ENCODE assay signal across 8 cellular contexts in genomic region chr17:78828470-78829185, GRCh38. TPM values are rescaled to one million over a fixed set of nuclear protein-coding genes. Genes with fewer than 3 reads are reported as not detected.
DNase-seq lines count a peak whose midpoint lies in the region; ATAC-seq, FAIRE-seq and TF ChIP-seq lines count a peak whose summit lies in the region.
"Had no signal": no experiment of that assay in that cellular context is flagged by ENCODE, and none has a peak within 500 bp of the region (broad histone marks: within the 10 kb centered on the region; RNA-seq: fewer than 3 reads in every experiment).

No MANE protein-coding gene starts in this region.

- peaks cover 25% of the 10 kb centered on the region; the same call in 1 of the 2 replicates for H3K79me2 ChIP-seq in DND-41 (ENCODE audit: insufficient read depth, low read length)

- no peaks in the 10 kb centered on the region for H3K4me1 ChIP-seq in DND-41 (ENCODE audit: insufficient read depth, low read length)

- H3K36me3 Mint-ChIP-seq in activated naive CD4-positive, alpha-beta T cell treated with anti-CD3 and anti-CD28 coated beads, Interleukin-2, amount 50 U/mL, for 72 hours: peaks cover 24 to 38% of the 10 kb centered on the region in 2 donors
- H3K36me3 Mint-ChIP-seq in mesothelial cell of epicardium: peaks cover 49% of the 10 kb centered on the region

- H3K4me3 Mint-ChIP-seq in mesothelial cell of epicardium: no peak overlapping the region

- ATAC-seq in DND-41 (ENCODE audit: insufficient read depth, low read depth): no peak
- ATAC-seq in activated naive CD4-positive, alpha-beta T cell treated with anti-CD3 and anti-CD28 coated beads, Interleukin-2, amount 50 U/mL, for 72 hours: peak; percentile 49 to 59
- ATAC-seq: left lobe of liver had no signal

- no peak overlapping the region for H2AFZ ChIP-seq in DND-41 (ENCODE audit: low read depth, low read length)

- no peaks in the 10 kb centered on the region for H3K9me3 Mint-ChIP-seq in activated naive CD4-positive, alpha-beta T cell treated with anti-CD3 and anti-CD28 coated beads, Interleukin-2, amount 50 U/mL, for 72 hours
- no peaks in the 10 kb centered on the region for H3K9me3 Mint-ChIP-seq in mesothelial cell of epicardium

- H3K27ac Mint-ChIP-seq in activated naive CD4-positive, alpha-beta T cell treated with anti-CD3 and anti-CD28 coated beads, Interleukin-2, amount 50 U/mL, for 72 hours: peak overlapping the region in 1 of 2 donors; percentile 29
- no peak overlapping the region for H3K27ac Mint-ChIP-seq in mesothelial cell of epicardium

- DNase-seq in DND-41: no peak
- peak; percentile 48 for DNase-seq in HTR-8/SVneo (ENCODE audit: insufficient read length, low spot score)
- DNase-seq in activated naive CD4-positive, alpha-beta T cell treated with anti-CD3 and anti-CD28 coated beads, Interleukin-2, amount 50 U/mL, for 72 hours (ENCODE audit: low spot score in 2 of 2): no peak
- DNase-seq in myocyte (ENCODE audit: low read depth): peak; percentile 44
- DNase-seq in mesothelial cell of epicardium (ENCODE audit: low spot score in 2 of 2, unreplicated experiment in 2 of 2): no peak
- DNase-seq in DMS153 (lab: John Stamatoyannopoulos, UW): no peak
- DNase-seq in GM19240 (ENCODE audit: insufficient read length, low spot score): no peak

- H3K36me3 ChIP-seq in DND-41 (ENCODE audit: insufficient read depth, low read length): peaks cover 99% of the 10 kb centered on the region

- H3K4me1 Mint-ChIP-seq in mesothelial cell of epicardium: no peaks in the 10 kb centered on the region

- peaks cover 38% of the 10 kb centered on the region; the same call in 1 of the 2 replicates for H4K20me1 ChIP-seq in DND-41 (ENCODE audit: insufficient read depth, low read length)

- H3K27me3 Mint-ChIP-seq in mesothelial cell of epicardium (ENCODE audit: low read depth): no peaks in the 10 kb centered on the region

- no peak for FAIRE-seq in HTR-8/SVneo (lab: Jason Lieb, UNC)

- H3K4me3 ChIP-seq in DND-41 (ENCODE audit: low read depth in 1 of 2, low read length in 2 of 2): no peak overlapping the region

- peak; percentile 19 for TF ChIP-seq CTCF in DND-41 (IDR thresholded peaks at IDR 0.05; ENCODE audit: borderline replicate concordance, extremely low read depth, low read length, poor library complexity, severe bottlenecking)
- TF ChIP-seq CTCF in mesothelial cell of epicardium (IDR thresholded peaks at IDR 0.05; ENCODE audit: unreplicated experiment): no peak

- H3K4me2 ChIP-seq in DND-41 (ENCODE audit: insufficient read depth, low read length): no peak overlapping the region

- H3K9ac ChIP-seq in DND-41 (ENCODE audit: low read depth, low read length): no peak overlapping the region

- no peak overlapping the region for H3K27ac ChIP-seq in DND-41 (ENCODE audit: low read length)

- no peaks in the 10 kb centered on the region for H3K27me3 ChIP-seq in DND-41 (ENCODE audit: insufficient read depth, low read length, poor library complexity)

- H3K9me3 ChIP-seq in DND-41 (ENCODE audit: insufficient read depth, low read length, severe bottlenecking): no peaks in the 10 kb centered on the region

RNA-seq across cellular contexts. Expression of gene USP36, which starts 12.0 kb away (rescaled TPM):
- 10 to 100 TPM; 82.2 to 88.1 TPM for total RNA-seq in activated naive CD4-positive, alpha-beta T cell treated with anti-CD3 and anti-CD28 coated beads, Interleukin-2, amount 50 U/mL, for 72 hours
- 24.5 and 29.7 TPM in 2 replicates for total RNA-seq in myocyte
- polyA plus RNA-seq in myocyte (2012): 38.0 TPM
- 62.0 to 63.0 TPM (median 62.5 TPM) in 3 replicates for total RNA-seq in mesothelial cell of epicardium

RNA-seq across cellular contexts. Expression of gene CYTH1, which starts 46.6 kb away (rescaled TPM):
- 100 to 1,000 TPM in 1 of 2 donors, 10 to 100 TPM in 1; 82.6 to 148 TPM for total RNA-seq in activated naive CD4-positive, alpha-beta T cell treated with anti-CD3 and anti-CD28 coated beads, Interleukin-2, amount 50 U/mL, for 72 hours
- total RNA-seq in myocyte (35.9 and 43.0 TPM in 2 replicates), mesothelial cell of epicardium (40.3 to 44.3 TPM (median 42.8 TPM) in 3 replicates)
- polyA plus RNA-seq in myocyte (2012): 28.9 TPM

Comparison
In these comparisons a context has a peak if more than half of its experiments do, and no peak if none do; other contexts are left out.
1. DNase-seq: peak in HTR-8/SVneo (single experiment) and myocyte (single experiment); none in DND-41 (single experiment), activated naive CD4-positive, alpha-beta T cell treated with anti-CD3 and anti-CD28 coated beads, Interleukin-2, amount 50 U/mL, for 72 hours (0 of 2), mesothelial cell of epicardium (0 of 2), DMS153 (single experiment) and GM19240 (single experiment).